14 cellular contexts compared by ENCODE assay signal in genomic region chr4:119339895-119340294, GRCh38. TPM values are rescaled to one million over a fixed set of nuclear protein-coding genes. Genes with fewer than 3 reads are reported as not detected.
"Had no signal": no experiment of that assay in that cellular context is flagged by ENCODE, and none has a peak within 500 bp of the region (broad histone marks: within the 10 kb centered on the region; RNA-seq: fewer than 3 reads in every experiment).

No MANE protein-coding gene starts in this region.

RNA-seq across cellular contexts. Expression of gene FABP2, which starts 18.0 kb away (rescaled TPM):
- total RNA-seq: activated B cell treated with CpG ODN at 0.5 μM for 24 hours; activated CD4-positive, alpha-beta memory T cell treated with anti-CD3 and anti-CD28 coated beads for 36 hours; activated CD4-positive, alpha-beta memory T cell treated with anti-CD3 and anti-CD28 coated beads, Interleukin-2, amount 10 ng/mL, durations not matched to agents 7 days and 5 days; activated CD4-positive, alpha-beta T cell treated with anti-CD3 and anti-CD28 coated beads for 36 hours; activated CD4-positive, alpha-beta T cell treated with anti-CD3 and anti-CD28 coated beads, Interleukin-2, amount 10 ng/mL, durations not matched to agents 24 days and 14 days; activated CD4-positive, alpha-beta T cell treated with anti-CD3 and anti-CD28 coated beads, Interleukin-2, amount 10 ng/mL, durations not matched to agents 7 days and 5 days; activated CD8-positive, alpha-beta memory T cell treated with anti-CD3 and anti-CD28 coated beads for 36 hours; activated CD8-positive, alpha-beta memory T cell treated with anti-CD3 and anti-CD28 coated beads, Interleukin-2, amount 10 ng/mL, durations not matched to agents 7 days and 5 days; activated CD8-positive, alpha-beta T cell treated with anti-CD3 and anti-CD28 coated beads for 36 hours; activated CD8-positive, alpha-beta T cell treated with anti-CD3 and anti-CD28 coated beads, Interleukin-2, amount 10 ng/mL, durations not matched to agents 7 days and 5 days; T-helper 1 cell treated with Interleukin-12 subunit alpha and Interleukin-12 subunit beta and Interleukin-4 antibody, amounts not matched to agents 30 ng/mL and 1 ng/mL, for 36 hours; T-helper 17 cell; T-helper 2 cell treated with Interferon-gamma antibody and Interleukin-4, amounts not matched to agents 100 ng/mL and 5 ng/mL, for 36 hours; WTC11 had no signal
